ENCODE assay signal across 11 cellular contexts in genomic region chr16:73166394-73166971, GRCh38.
DNase-seq lines count a peak whose midpoint lies in the region; ATAC-seq, FAIRE-seq and TF ChIP-seq lines count a peak whose summit lies in the region.
"Had no signal": no experiment of that assay in that cellular context is flagged by ENCODE, and none has a peak within 500 bp of the region (broad histone marks: within the 10 kb centered on the region; RNA-seq: fewer than 3 reads in every experiment).

No MANE protein-coding gene starts in this region.

- peaks cover 5% of the 10 kb centered on the region for H3K27me3 Mint-ChIP-seq in T-helper 17 cell
- H3K27me3 Mint-ChIP-seq: activated B cell treated with CpG ODN at 0.5 μM for 24 hours had no signal

- intact Hi-C loops in heart left ventricle (cut with DNase I) (no loop called here), ovary (cut with DNase I) (no loop called here)

- no peak overlapping the region for H3K4me3 ChIP-seq in BLaER1 treated with 17β-estradiol and CSF1 and Interleukin-3, amounts not matched to agents 10 nM and 100 nM
- H3K4me3 ChIP-seq in heart left ventricle (peak overlapping the region in 9 of 12 donors; percentile 2 to 45 (median 26)), ovary (peak overlapping the region; percentile 21)

- FAIRE-seq in GM12892 (lab: Jason Lieb, UNC): no peak

- H3K4me2 ChIP-seq in BLaER1 treated with 17β-estradiol and CSF1 and Interleukin-3, amounts not matched to agents 10 nM and 100 nM: peak overlapping the region; percentile 44 to 76 (median 53)

- no peaks in the 10 kb centered on the region for H3K27me3 ChIP-seq in BLaER1 treated with 17β-estradiol and CSF1 and Interleukin-3, amounts not matched to agents 10 nM and 100 nM
- H3K27me3 ChIP-seq in heart left ventricle (no peaks in the 10 kb centered on the region), ovary (no peaks in the 10 kb centered on the region)

- no peak overlapping the region for H3K9ac ChIP-seq in BLaER1 treated with 17β-estradiol and CSF1 and Interleukin-3, amounts not matched to agents 10 nM and 100 nM

- no peak for TF ChIP-seq CTCF in heart left ventricle (IDR thresholded peaks at IDR 0.05)
- no peak for TF ChIP-seq CTCF in ovary (IDR thresholded peaks at IDR 0.05)

- ATAC-seq in SK-N-SH treated with all-trans-retinoic acid at 6 μM for 48 hours (peak; percentile 79), heart left ventricle (peak in 3 of 4 donors; percentile 55 to 69 (median 65)), T-helper 17 cell (no peak), esophagus mucosa (no peak)

- TF ChIP-seq POLR2A in heart left ventricle (IDR thresholded peaks at IDR 0.05): no peak
- TF ChIP-seq POLR2A in ovary (IDR thresholded peaks at IDR 0.05): no peak
- no peak for TF ChIP-seq POLR2A in GM12892 (IDR thresholded peaks at IDR 0.05; ENCODE audit: low read depth, low read length)

- no peak overlapping the region for H3K4me3 Mint-ChIP-seq in T-helper 17 cell
- H3K4me3 Mint-ChIP-seq: activated B cell treated with CpG ODN at 0.5 μM for 24 hours, endodermal cell had no signal

- WGBS in heart left ventricle, 4 donors: 44 to 55% (median 52%) methylated on average over 6 of the region's 6 CpGs
- 5 to 10% (median 6%) methylated on average over 6 of the region's 6 CpGs for WGBS in ovary, 3 donors

- TF ChIP-seq EP300 in ovary (IDR thresholded peaks at IDR 0.05): no peak

- DNase-seq in heart left ventricle (peak in 1 of 5 donors; percentile 37), ovary (no peak), retina (no peak), T-helper 17 cell (no peak), GM12892 (ENCODE audit: insufficient read length) (no peak)
- DNase-seq: activated B cell treated with CpG ODN at 0.5 μM for 24 hours; endodermal cell; NK-92 treated with Interleukin-12 subunit alpha and Interleukin-12 subunit beta, amount 100 ng/mL, for 24 hours had no signal

- no peaks in the 10 kb centered on the region for H4K20me1 ChIP-seq in BLaER1 treated with 17β-estradiol and CSF1 and Interleukin-3, amounts not matched to agents 10 nM and 100 nM

- H3K27ac Mint-ChIP-seq in T-helper 17 cell: no peak overlapping the region
- H3K27ac Mint-ChIP-seq: activated B cell treated with CpG ODN at 0.5 μM for 24 hours, endodermal cell had no signal

- H3K4me1 Mint-ChIP-seq in T-helper 17 cell: peaks cover 16% of the 10 kb centered on the region

- H3K36me3 Mint-ChIP-seq in T-helper 17 cell (ENCODE audit: low read depth): peaks cover 2% of the 10 kb centered on the region

- H3K4me1 ChIP-seq in BLaER1 treated with 17β-estradiol and CSF1 and Interleukin-3, amounts not matched to agents 10 nM and 100 nM: peaks cover 10 to 49% (median 28%) of the 10 kb centered on the region in 10 experiments; a peak in 18 of 20 replicates
- H3K4me1 ChIP-seq in heart left ventricle: peaks cover 0 to 33% (median 8%) of the 10 kb centered on the region in 12 donors
- peaks cover 4% of the 10 kb centered on the region for H3K4me1 ChIP-seq in ovary (ENCODE audit: insufficient read depth)

- H3K9me3 ChIP-seq in BLaER1 treated with 17β-estradiol and CSF1 and Interleukin-3, amounts not matched to agents 10 nM and 100 nM (replicated peaks in 1 of 11): no peaks in the 10 kb centered on the region
- H3K9me3 ChIP-seq in heart left ventricle (no peaks in the 10 kb centered on the region), ovary (no peaks in the 10 kb centered on the region), T-helper 17 cell (ENCODE audit: control insufficient read depth, low read length, poor library complexity, severe bottlenecking) (no peaks in the 10 kb centered on the region)

- peak overlapping the region in 3 of 11 experiments; percentile 19 to 49 (median 34); a peak in 6 of 22 replicates for H3K27ac ChIP-seq in BLaER1 treated with 17β-estradiol and CSF1 and Interleukin-3, amounts not matched to agents 10 nM and 100 nM
- H3K27ac ChIP-seq in heart left ventricle (peak overlapping the region in 9 of 12 donors; percentile 15 to 71 (median 39)), ovary (peak overlapping the region in 1 of 2 donors; percentile 21)

- no peaks in the 10 kb centered on the region for H3K36me3 ChIP-seq in BLaER1 treated with 17β-estradiol and CSF1 and Interleukin-3, amounts not matched to agents 10 nM and 100 nM
- H3K36me3 ChIP-seq in heart left ventricle (no peaks in the 10 kb centered on the region), ovary (no peaks in the 10 kb centered on the region)

TF ChIP-seq in SK-N-SH treated with all-trans-retinoic acid at 6 μM for 48 hours, 23 proteins besides CTCF, POLR2A, EP300 and RAD21:
- no peak for TF ChIP-seq ZFP30 (CRISPR knock-in tag; IDR thresholded peaks at IDR 0.05)
- no peak for TF ChIP-seq POU6F1 (CRISPR knock-in tag; IDR thresholded peaks at IDR 0.05; ENCODE audit: borderline replicate concordance, low read depth)
- no peak for TF ChIP-seq GLIS3 (CRISPR knock-in tag; IDR thresholded peaks at IDR 0.05)
- TF ChIP-seq TSHZ2 (CRISPR knock-in tag; IDR thresholded peaks at IDR 0.05): no peak
TF ChIP-seq in SK-N-SH treated with all-trans-retinoic acid at 6 μM for 48 hours: peak in this region for 0.

Comparison
In these comparisons a context has a peak if more than half of its experiments do, and no peak if none do; other contexts are left out.
1. H3K4me3 ChIP-seq: peak in heart left ventricle (9 of 12) and ovary (single experiment); none in BLaER1 treated with 17β-estradiol and CSF1 and Interleukin-3, amounts not matched to agents 10 nM and 100 nM (0 of 10).
2. ATAC-seq: peak in SK-N-SH treated with all-trans-retinoic acid at 6 μM for 48 hours (single experiment) and heart left ventricle (3 of 4); none in T-helper 17 cell (single experiment) and esophagus mucosa (single experiment).